Comparison of ENCODE assay signal across 13 cellular contexts in genomic region chr4:137530176-137530575, GRCh38. TPM values are rescaled to one million over a fixed set of nuclear protein-coding genes. Genes with fewer than 3 reads are reported as not detected.
DNase-seq lines count a peak whose midpoint lies in the region; ATAC-seq and TF ChIP-seq lines count a peak whose summit lies in the region.
"Had no signal": no experiment of that assay in that cellular context is flagged by ENCODE, and none has a peak within 500 bp of the region (broad histone marks: within the 10 kb centered on the region; RNA-seq: fewer than 3 reads in every experiment).

No MANE protein-coding gene starts in this region.

- no peaks in the 10 kb centered on the region for H3K36me3 ChIP-seq in right atrium auricular region
- no peaks in the 10 kb centered on the region for H3K36me3 ChIP-seq in esophagus (ENCODE audit: control insufficient read depth in 2 of 2, insufficient read depth in 2 of 2, low read length in 1 of 2)
- H3K36me3 ChIP-seq in neural progenitor cell: peaks cover 42% of the 10 kb centered on the region

- TF ChIP-seq CTCF in right atrium auricular region (IDR thresholded peaks at IDR 0.05) (no peak), neural progenitor cell (IDR thresholded peaks at IDR 0.05) (no peak)

- peaks cover 49% of the 10 kb centered on the region for H3K4me1 Mint-ChIP-seq in neural progenitor cell
- H3K4me1 Mint-ChIP-seq: activated B cell treated with CpG ODN at 0.5 μM for 24 hours had no signal

- peak overlapping the region; percentile 99 for H3K4me2 ChIP-seq in neural progenitor cell

- H3K27ac Mint-ChIP-seq in neural progenitor cell: no peak overlapping the region
- H3K27ac Mint-ChIP-seq: activated B cell treated with CpG ODN at 0.5 μM for 24 hours; activated T-helper 2 cell treated with anti-CD3 and anti-CD28 coated beads, Interferon-gamma antibody, Interleukin-2, Interleukin-4, amounts not matched to agents 10 μg/mL and 5 μg/mL and 100 μg/mL, durations not matched to agents 14 hours and 24 hours and 36 hours had no signal

- H3K36me3 Mint-ChIP-seq in neural progenitor cell: peaks cover 44% of the 10 kb centered on the region

- no peak for DNase-seq in right atrium auricular region (ENCODE audit: low spot score)
- no peak for DNase-seq in left ventricle myocardium superior
- no peak for DNase-seq in neural progenitor cell (ENCODE audit: low spot score)
- DNase-seq in cortex of kidney (lab: John Stamatoyannopoulos, UW): no peak
- no peak for DNase-seq in dedifferentiated amniotic fluid mesenchymal stem cell (ENCODE audit: extremely low spot score)
- no peak for DNase-seq in SK-N-DZ (ENCODE audit: low spot score)
- DNase-seq: activated B cell treated with CpG ODN at 0.5 μM for 24 hours; effector CD4-positive, alpha-beta T cell; NCI-H1092; NK-92 treated with Interleukin-12 subunit alpha and Interleukin-12 subunit beta, amount 100 ng/mL, for 24 hours had no signal

- no peaks in the 10 kb centered on the region for H3K27me3 ChIP-seq in right atrium auricular region
- no peaks in the 10 kb centered on the region for H3K27me3 ChIP-seq in esophagus (ENCODE audit: control insufficient read depth in 1 of 2, insufficient read depth in 2 of 2, low read length in 2 of 2)
- H3K27me3 ChIP-seq in neural progenitor cell: no peaks in the 10 kb centered on the region

- H3K9ac ChIP-seq in neural progenitor cell: peak overlapping the region; percentile 78

- H3K4me1 ChIP-seq in right atrium auricular region: no peaks in the 10 kb centered on the region
- H3K4me1 ChIP-seq in esophagus (ENCODE audit: control insufficient read depth in 2 of 2, insufficient read depth in 2 of 2, low read length in 1 of 2): no peaks in the 10 kb centered on the region
- peaks cover 59% of the 10 kb centered on the region for H3K4me1 ChIP-seq in neural progenitor cell

- H3F3A ChIP-seq in neural progenitor cell (ENCODE audit: low read depth): peaks cover 44% of the 10 kb centered on the region

- H3K9me3 ChIP-seq in right atrium auricular region: no peaks in the 10 kb centered on the region
- no peaks in the 10 kb centered on the region for H3K9me3 ChIP-seq in esophagus (ENCODE audit: control insufficient read depth in 2 of 2, insufficient read depth in 1 of 2, low read depth in 1 of 2, low read length in 1 of 2)
- no peaks in the 10 kb centered on the region for H3K9me3 ChIP-seq in neural progenitor cell (ENCODE audit: low read depth)

- peaks cover 72% of the 10 kb centered on the region for H3K79me2 ChIP-seq in neural progenitor cell (ENCODE audit: low read depth)

- ATAC-seq in left ventricle myocardium superior (no peak), HG03565 (IDR thresholded peaks at IDR 0.05; ENCODE audit: unreplicated experiment) (no peak)

- peaks cover 67% of the 10 kb centered on the region for H4K20me1 ChIP-seq in neural progenitor cell (ENCODE audit: low read depth)

- no peak overlapping the region for H3K4me3 Mint-ChIP-seq in neural progenitor cell
- H3K4me3 Mint-ChIP-seq: activated B cell treated with CpG ODN at 0.5 μM for 24 hours had no signal

- no peak overlapping the region for H2AFZ ChIP-seq in neural progenitor cell (replicated peaks)

- no peaks in the 10 kb centered on the region for H3K9me3 Mint-ChIP-seq in neural progenitor cell
- H3K9me3 Mint-ChIP-seq: activated B cell treated with CpG ODN at 0.5 μM for 24 hours; activated T-helper 2 cell treated with anti-CD3 and anti-CD28 coated beads, Interferon-gamma antibody, Interleukin-2, Interleukin-4, amounts not matched to agents 10 μg/mL and 5 μg/mL and 100 μg/mL, durations not matched to agents 14 hours and 24 hours and 36 hours had no signal

- H3K27ac ChIP-seq in right atrium auricular region (peak overlapping the region; percentile 75 to 77), esophagus (ENCODE audit: low read depth in 2 of 2, low read length in 1 of 2) (peak overlapping the region in 1 of 2 donors; percentile 49), neural progenitor cell (no peak overlapping the region)

- intact Hi-C loops in left ventricle myocardium superior (cut with micrococcal nuclease): no loop called here

- H3K4me3 ChIP-seq in right atrium auricular region (peak overlapping the region; percentile 43 to 57), esophagus (ENCODE audit: low read depth in 1 of 2, low read length in 2 of 2) (peak overlapping the region; percentile 45 to 68), neural progenitor cell (peak overlapping the region; percentile 98)

- H3K27me3 Mint-ChIP-seq in neural progenitor cell (ENCODE audit: insufficient read depth, low read depth): no peaks in the 10 kb centered on the region
- H3K27me3 Mint-ChIP-seq: activated B cell treated with CpG ODN at 0.5 μM for 24 hours had no signal

- WGBS in esophagus, 2 donors: 68 to 73% methylated on average over 7 of the region's 7 CpGs

RNA-seq across cellular contexts. Expression of gene PCDH18, which starts 2.1 kb away (rescaled TPM):
- total RNA-seq in right atrium auricular region (1 to 10 TPM; 5.3 to 5.6 TPM), left ventricle myocardium superior (3.9 TPM), neural progenitor cell (ENCODE audit: low replicate concordance) (162 and 220 TPM in 2 replicates)
- polyA plus RNA-seq in esophagus: 1 to 10 TPM in 1 of 2 donors, under 1 TPM in 1; 0.75 to 1.8 TPM
- polyA plus RNA-seq in SK-N-DZ (2014; cell fraction: cytosol; rRNA removed): 1.2 and 1.8 TPM in 2 replicates
- polyA plus RNA-seq in SK-N-DZ (2014; cell fraction: nucleus; rRNA removed): 2.0 and 2.9 TPM in 2 replicates
- total RNA-seq: activated B cell treated with CpG ODN at 0.5 μM for 24 hours; activated T-helper 2 cell treated with anti-CD3 and anti-CD28 coated beads, Interferon-gamma antibody, Interleukin-2, Interleukin-4, amounts not matched to agents 10 μg/mL and 5 μg/mL and 100 μg/mL, durations not matched to agents 14 hours and 24 hours and 36 hours had no signal

Comparison
In these comparisons a context has a peak if more than half of its experiments do, and no peak if none do; other contexts are left out.
1. RNA of gene PCDH18, which starts 2.1 kb away (total RNA-seq): 162 to 220 TPM in neural progenitor cell; 5.3 to 5.6 TPM in right atrium auricular region and 3.9 TPM in left ventricle myocardium superior (single experiment); every median in the first group is over 10 times any median in the second.
2. Peak in every context shown above with its lines, with median percentiles within 50 percentile points of each other: H3K4me3 ChIP-seq.